In the genomic region with DNA sequence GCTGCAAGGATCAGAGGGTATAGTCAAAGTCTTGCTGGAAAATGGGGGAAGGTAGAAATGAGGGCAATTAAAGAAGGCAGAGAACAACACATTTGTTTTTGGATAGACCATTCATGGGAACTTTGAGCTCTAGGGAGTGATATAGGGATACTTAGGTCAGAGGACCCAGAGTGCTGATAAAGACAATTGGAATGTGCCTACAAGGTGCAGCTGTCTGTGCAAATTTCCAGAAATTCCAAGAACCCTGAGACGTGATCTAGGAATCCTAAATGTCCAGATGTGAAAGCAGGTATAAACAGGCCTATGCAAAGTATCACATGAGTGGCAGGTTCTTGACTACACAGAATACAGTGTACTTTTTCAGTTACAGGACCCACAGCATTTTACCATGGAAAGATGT, we compare ENCODE assay signal across 1 cellular context.
TF ChIP-seq lines count a peak whose summit lies in the region.

No MANE protein-coding gene starts in this region.

TF ChIP-seq in HCT116, 20 proteins besides CTCF, POLR2A, EP300 and RAD21:
- TF ChIP-seq SRF (IDR thresholded peaks at IDR 0.05; ENCODE audit: low read depth) (no peak), ZFX (IDR thresholded peaks at IDR 0.05) (no peak), POLR2AphosphoS5 (IDR thresholded peaks at IDR 0.05; ENCODE audit: low read depth, low read length) (no peak), FOSL1 (IDR thresholded peaks at IDR 0.05; ENCODE audit: low read depth) (no peak), SP1 (IDR thresholded peaks at IDR 0.05; ENCODE audit: low read depth) (no peak), JUND (IDR thresholded peaks at IDR 0.05) (no peak), CEBPB (IDR thresholded peaks at IDR 0.05; ENCODE audit: low read depth) (no peak)
- TF ChIP-seq, protein P1, sequence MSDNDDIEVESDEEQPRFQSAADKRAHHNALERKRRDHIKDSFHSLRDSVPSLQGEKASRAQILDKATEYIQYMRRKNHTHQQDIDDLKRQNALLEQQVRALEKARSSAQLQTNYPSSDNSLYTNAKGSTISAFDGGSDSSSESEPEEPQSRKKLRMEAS (IDR thresholded peaks at IDR 0.05), result no peak
- TF ChIP-seq, protein P2, sequence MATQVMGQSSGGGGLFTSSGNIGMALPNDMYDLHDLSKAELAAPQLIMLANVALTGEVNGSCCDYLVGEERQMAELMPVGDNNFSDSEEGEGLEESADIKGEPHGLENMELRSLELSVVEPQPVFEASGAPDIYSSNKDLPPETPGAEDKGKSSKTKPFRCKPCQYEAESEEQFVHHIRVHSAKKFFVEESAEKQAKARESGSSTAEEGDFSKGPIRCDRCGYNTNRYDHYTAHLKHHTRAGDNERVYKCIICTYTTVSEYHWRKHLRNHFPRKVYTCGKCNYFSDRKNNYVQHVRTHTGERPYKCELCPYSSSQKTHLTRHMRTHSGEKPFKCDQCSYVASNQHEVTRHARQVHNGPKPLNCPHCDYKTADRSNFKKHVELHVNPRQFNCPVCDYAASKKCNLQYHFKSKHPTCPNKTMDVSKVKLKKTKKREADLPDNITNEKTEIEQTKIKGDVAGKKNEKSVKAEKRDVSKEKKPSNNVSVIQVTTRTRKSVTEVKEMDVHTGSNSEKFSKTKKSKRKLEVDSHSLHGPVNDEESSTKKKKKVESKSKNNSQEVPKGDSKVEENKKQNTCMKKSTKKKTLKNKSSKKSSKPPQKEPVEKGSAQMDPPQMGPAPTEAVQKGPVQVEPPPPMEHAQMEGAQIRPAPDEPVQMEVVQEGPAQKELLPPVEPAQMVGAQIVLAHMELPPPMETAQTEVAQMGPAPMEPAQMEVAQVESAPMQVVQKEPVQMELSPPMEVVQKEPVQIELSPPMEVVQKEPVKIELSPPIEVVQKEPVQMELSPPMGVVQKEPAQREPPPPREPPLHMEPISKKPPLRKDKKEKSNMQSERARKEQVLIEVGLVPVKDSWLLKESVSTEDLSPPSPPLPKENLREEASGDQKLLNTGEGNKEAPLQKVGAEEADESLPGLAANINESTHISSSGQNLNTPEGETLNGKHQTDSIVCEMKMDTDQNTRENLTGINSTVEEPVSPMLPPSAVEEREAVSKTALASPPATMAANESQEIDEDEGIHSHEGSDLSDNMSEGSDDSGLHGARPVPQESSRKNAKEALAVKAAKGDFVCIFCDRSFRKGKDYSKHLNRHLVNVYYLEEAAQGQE (IDR thresholded peaks at IDR 0.05; ENCODE audit: low read depth), result no peak
TF ChIP-seq in HCT116: peak in this region for 0.
